ENCODE assay signal across 18 cellular contexts in the genomic region with DNA sequence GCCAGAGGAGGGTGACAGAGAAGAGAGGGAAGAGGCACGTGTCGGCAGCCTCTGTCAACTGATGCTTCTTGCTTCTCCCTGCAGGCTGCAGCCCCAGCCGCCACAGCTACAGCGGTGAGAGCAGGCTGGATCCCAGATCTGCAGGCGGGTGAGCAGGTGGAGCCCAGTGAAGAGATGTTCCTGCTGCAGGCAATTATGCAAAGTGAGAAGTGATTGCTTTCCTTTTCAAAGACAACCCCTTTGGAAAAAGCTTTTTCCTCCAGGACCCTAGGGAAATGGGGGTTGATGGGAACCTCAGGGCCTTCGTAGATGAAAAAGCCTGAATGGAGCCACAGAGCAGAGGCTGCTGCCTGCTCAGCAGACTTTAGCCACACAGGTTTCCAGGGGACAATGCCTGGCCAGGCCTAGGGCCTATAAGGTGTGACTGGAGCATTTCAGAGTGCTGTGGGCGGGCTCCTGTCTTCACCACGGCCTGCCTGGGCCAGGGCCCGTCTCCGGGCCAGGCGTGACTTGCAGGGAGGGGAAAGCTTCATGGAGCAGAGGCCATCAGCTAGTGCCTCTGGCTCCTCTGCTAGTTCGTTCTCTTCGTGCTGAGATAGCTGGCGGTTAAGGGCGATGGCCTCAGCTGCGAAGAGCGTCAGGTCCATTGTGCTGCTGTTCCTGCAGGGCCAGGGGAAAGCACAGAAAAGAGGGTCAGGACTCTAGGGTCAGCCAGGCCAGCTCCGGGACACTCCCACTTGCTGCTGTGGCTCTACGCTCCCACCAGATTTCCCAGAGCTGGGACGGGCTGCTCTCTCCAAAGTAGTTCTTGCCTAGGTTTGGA. TPM values are rescaled to one million over a fixed set of nuclear protein-coding genes. Genes with fewer than 3 reads are reported as not detected.
DNase-seq lines count a peak whose midpoint lies in the region; ATAC-seq lines count a peak whose summit lies in the region.
"Had no signal": no experiment of that assay in that cellular context is flagged by ENCODE, and none has a peak within 500 bp of the region (broad histone marks: within the 10 kb centered on the region; RNA-seq: fewer than 3 reads in every experiment).

No MANE protein-coding gene starts in this region.

- no peak overlapping the region for H3K4me3 Mint-ChIP-seq in activated T-cell treated with anti-CD3 and anti-CD28 coated beads, Interleukin-2, amount 50 U/mL, for 24 hours

- no peak for ATAC-seq in HG03571 (IDR thresholded peaks at IDR 0.05; ENCODE audit: unreplicated experiment)

- H3K9me3 Mint-ChIP-seq in activated T-cell treated with anti-CD3 and anti-CD28 coated beads, Interleukin-2, amount 50 U/mL, for 24 hours = no peaks in the 10 kb centered on the region

- intact Hi-C loops in posterior vena cava (cut with DNase I) = no loop called here

- DNase-seq in NCI-H1417 (lab: John Stamatoyannopoulos, UW) (peak; percentile 38 to 75 (median 65)), NCI-H1417 treated with DMSO at 0.1 percent for 48 hours (lab: John Stamatoyannopoulos, UW) (no peak), NCI-H2107 treated with DMSO at 0.1 percent for 48 hours (lab: John Stamatoyannopoulos, UW; ENCODE audit: unreplicated experiment) (peak; percentile 85), posterior vena cava (ENCODE audit: low spot score) (peak; percentile 65), foreskin melanocyte (no peak)
- DNase-seq in activated T-cell treated with anti-CD3 and anti-CD28 coated beads, Interleukin-2, amount 50 U/mL, for 24 hours = no peak
- DNase-seq: activated CD8-positive, alpha-beta memory T cell treated with anti-CD3 and anti-CD28 coated beads for 24 hours; activated gamma-delta T cell treated with Interleukin-2 at 50 U/mL for 16 hours; effector CD4-positive, alpha-beta T cell; NCI-H774; stimulated activated naive CD4-positive, alpha-beta T cell treated with Interleukin-2 at 50 U/mL for 16 hours; WERI-Rb-1 had no signal

- no peaks in the 10 kb centered on the region for H3K27me3 Mint-ChIP-seq in activated T-cell treated with anti-CD3 and anti-CD28 coated beads, Interleukin-2, amount 50 U/mL, for 24 hours

- H3K4me1 Mint-ChIP-seq in activated T-cell treated with anti-CD3 and anti-CD28 coated beads, Interleukin-2, amount 50 U/mL, for 24 hours (ENCODE audit: low read depth) = peaks cover 3% of the 10 kb centered on the region

- peak overlapping the region; percentile 54 for H3K27ac ChIP-seq in cingulate gyrus (ENCODE audit: low read depth, low read length)
- H3K27ac ChIP-seq: pancreas, upper lobe of left lung, WERI-Rb-1 had no signal

- H3K36me3 Mint-ChIP-seq in activated T-cell treated with anti-CD3 and anti-CD28 coated beads, Interleukin-2, amount 50 U/mL, for 24 hours (ENCODE audit: low read depth) = peaks cover 57% of the 10 kb centered on the region

- no peak overlapping the region for H3K27ac Mint-ChIP-seq in activated T-cell treated with anti-CD3 and anti-CD28 coated beads, Interleukin-2, amount 50 U/mL, for 24 hours

RNA-seq across cellular contexts. Expression of a gene that starts 6.9 kb away (rescaled TPM):
- total RNA-seq in posterior vena cava = not detected
- total RNA-seq: A172, mucosa of gallbladder, pancreas, upper lobe of left lung had no signal

RNA-seq across cellular contexts. Expression of a gene that starts 45.7 kb away (rescaled TPM):
- total RNA-seq in posterior vena cava = 10 to 100 TPM; 40.3 to 59.6 TPM

RNA-seq across cellular contexts. Expression of a gene that starts 58.3 kb away (rescaled TPM):
- 10 to 100 TPM; 18.4 to 21.4 TPM for total RNA-seq in posterior vena cava

Comparison
In these comparisons a context has a peak if more than half of its experiments do, and no peak if none do; other contexts are left out.
1. DNase-seq: peak in NCI-H1417 (3 of 3), NCI-H2107 treated with DMSO at 0.1 percent for 48 hours (single experiment) and posterior vena cava (single experiment); none in NCI-H1417 treated with DMSO at 0.1 percent for 48 hours (single experiment), foreskin melanocyte (single experiment) and activated T-cell treated with anti-CD3 and anti-CD28 coated beads, Interleukin-2, amount 50 U/mL, for 24 hours (single experiment).